In the genomic region with DNA sequence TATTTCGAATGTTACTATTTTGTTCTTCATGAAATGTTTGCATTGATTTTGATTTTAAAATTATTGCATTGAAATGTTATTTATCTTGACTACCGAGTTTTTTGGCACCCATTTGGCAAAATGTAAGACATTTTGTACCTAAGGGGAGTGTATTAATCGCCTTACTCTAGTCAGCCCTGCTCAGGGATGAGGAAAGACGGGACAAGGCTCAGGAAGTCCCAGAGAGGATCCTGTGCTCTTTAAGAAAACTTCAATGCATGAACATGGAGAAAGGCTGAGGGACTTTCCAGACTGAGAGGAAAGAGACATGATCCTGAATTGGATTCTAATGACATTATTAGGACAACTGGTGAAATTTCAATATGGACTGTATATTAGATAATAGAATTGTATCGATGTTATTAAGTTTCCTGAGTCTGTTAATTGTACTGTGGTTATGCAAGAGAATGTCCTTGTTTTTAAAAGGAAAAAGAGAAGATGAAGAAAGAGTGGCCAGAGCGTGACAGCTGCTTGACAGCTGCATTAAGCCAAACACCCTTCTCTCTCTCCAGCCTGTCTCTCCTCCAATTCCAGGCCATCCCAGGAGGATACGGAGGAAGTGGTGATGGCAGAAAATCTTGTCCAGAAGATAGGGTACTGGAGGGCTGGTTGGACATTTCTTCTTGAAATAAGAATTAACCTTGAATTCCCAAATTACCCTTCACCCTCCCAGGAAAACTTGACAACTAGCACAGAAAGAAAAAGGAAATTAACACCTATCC, we compare ENCODE assay signal across 13 cellular contexts.
DNase-seq lines count a peak whose midpoint lies in the region; ATAC-seq and TF ChIP-seq lines count a peak whose summit lies in the region.
"Had no signal": no experiment of that assay in that cellular context is flagged by ENCODE, and none has a peak within 500 bp of the region (broad histone marks: within the 10 kb centered on the region; RNA-seq: fewer than 3 reads in every experiment).

No MANE protein-coding gene starts in this region.

- POLR2A ChIA-PET in PC-3 (lab: Charles Lee; ENCODE audit: unreplicated experiment), result interaction anchor here (0.6 kb wide), 1 partner anchor 14 kb away, joined by 6 read pairs; no protein-coding TSS in a partner anchor

- no peaks in the 10 kb centered on the region for H3K9me2 ChIP-seq in PC-3 (replicated peaks; ENCODE audit: low read length)

- H3F3A ChIP-seq in PC-3 (ENCODE audit: low read length, unreplicated experiment), result no peaks in the 10 kb centered on the region

- H3K27me3 ChIP-seq in PC-3 (ENCODE audit: low read length) (no peaks in the 10 kb centered on the region), tibial nerve (peaks cover 0 to 5% of the 10 kb centered on the region in 2 donors)

- no peak overlapping the region for H3K9ac ChIP-seq in PC-3 (ENCODE audit: low read length)
- H3K9ac ChIP-seq: KMS-11 had no signal

- H3K36me3 ChIP-seq in PC-3 (ENCODE audit: low read depth, low read length), result 0 out of 2 replicates have a peak, but pooled peaks cover 2% of the 10 kb centered on the region
- H3K36me3 ChIP-seq in mesodermal cell (ENCODE audit: control insufficient read depth, insufficient read depth, low read length), result no peaks in the 10 kb centered on the region
- H3K36me3 ChIP-seq in tibial nerve, result no peaks in the 10 kb centered on the region

- peaks cover 63% of the 10 kb centered on the region for H3K79me2 ChIP-seq in PC-3 (ENCODE audit: low read length)

- H3K4me1 ChIP-seq in PC-3 (ENCODE audit: insufficient read depth, low read length) (peaks cover 37% of the 10 kb centered on the region), mesodermal cell (ENCODE audit: control insufficient read depth, insufficient read depth, low read length, poor library complexity, severe bottlenecking) (peaks cover 47% of the 10 kb centered on the region), tibial nerve (peaks cover 0 to 57% (median 20%) of the 10 kb centered on the region in 4 donors)

- ATAC-seq in PC-3 (peak; percentile 14), HG02623 (IDR thresholded peaks at IDR 0.05; ENCODE audit: unreplicated experiment) (no peak), HG03045 (IDR thresholded peaks at IDR 0.05; ENCODE audit: unreplicated experiment) (no peak)
- ATAC-seq: activated naive CD4-positive, alpha-beta T cell treated with anti-CD3 and anti-CD28 coated beads, Interleukin-2, amount 50 U/mL, for 72 hours had no signal

- H4K20me1 ChIP-seq in PC-3 (ENCODE audit: low read length), result no peaks in the 10 kb centered on the region

- H3K9me3 ChIP-seq in PC-3 (ENCODE audit: low read length), result no peaks in the 10 kb centered on the region
- no peaks in the 10 kb centered on the region for H3K9me3 ChIP-seq in mesodermal cell (ENCODE audit: control insufficient read depth, low read length)
- H3K9me3 ChIP-seq in tibial nerve, result no peaks in the 10 kb centered on the region

- BruUV-seq in PC-3 (replicated peaks; lab: Mats Ljungman, UMichigan), result no TSS peak

- H3K4me2 ChIP-seq in PC-3 (ENCODE audit: low read length), result peak overlapping the region; percentile 46
- H3K4me2 ChIP-seq: KMS-11 had no signal

- no peak for TF ChIP-seq POLR2A in tibial nerve (IDR thresholded peaks at IDR 0.05)

- 93 to 98% methylated on average over 4 to 5 of the region's 7 CpGs for WGBS in mesodermal cell (ENCODE audit: insufficient coverage in 2 of 2), 2 experiments
- WGBS in tibial nerve, 2 donors, result 67 to 72% methylated on average over 7 of the region's 7 CpGs

- TF ChIP-seq CTCF in PC-3 (conservative IDR thresholded peaks at IDR 0.05; ENCODE audit: low read depth, low read length), result no peak
- TF ChIP-seq CTCF in tibial nerve (IDR thresholded peaks at IDR 0.05), result no peak

- CTCF ChIA-PET in PC-3 (lab: Charles Lee), result interaction anchor here (0.5 to 0.7 kb wide), 3 partner anchors 89 to 498 kb away, joined by 3 to 5 read pairs (median 3); no protein-coding TSS in a partner anchor

- H3K27ac ChIP-seq in PC-3 (ENCODE audit: low read length) (no peak overlapping the region), mesodermal cell (ENCODE audit: low read depth, low read length, severe bottlenecking) (peak overlapping the region; percentile 64), tibial nerve (peak overlapping the region in 3 of 4 donors; percentile 7 to 76 (median 65))
- H3K27ac ChIP-seq: KMS-11 had no signal

- no peak for TF ChIP-seq EP300 in tibial nerve (IDR thresholded peaks at IDR 0.05)

- DNase-seq in PC-3, result no peak
- peak; percentile 72 for DNase-seq in fibroblast of gingiva (ENCODE audit: low read depth)
- DNase-seq in tibial nerve (ENCODE audit: low spot score in 2 of 2), result peak in 1 of 2 donors; percentile 56
- no peak for DNase-seq in COLO668 (lab: John Stamatoyannopoulos, UW; ENCODE audit: unreplicated experiment)
- no peak for DNase-seq in NCI-H1092 (lab: John Stamatoyannopoulos, UW)
- DNase-seq: activated CD4-positive, alpha-beta memory T cell treated with anti-CD3 and anti-CD28 coated beads, Interleukin-2, amount 10 ng/mL, durations not matched to agents 7 days and 5 days; effector memory CD4-positive, alpha-beta T cell; NCI-H2107 had no signal

- intact Hi-C loops in PC-3 (cut with micrococcal nuclease), result no loop called here

- H3K4me3 ChIP-seq in PC-3 (ENCODE audit: low read length) (no peak overlapping the region), mesodermal cell (ENCODE audit: extremely low read depth, insufficient read depth, low read length, poor library complexity, severe bottlenecking) (no peak overlapping the region), tibial nerve (no peak overlapping the region)

- no peak overlapping the region for H2AFZ ChIP-seq in PC-3 (ENCODE audit: low read length)
